9 cellular contexts compared by ENCODE assay signal in genomic region chr18:26458526-26459232, GRCh38.
A peak's percentile ranks its signal among the peaks of the same experiment; 100 is the strongest.
DNase-seq lines count a peak whose midpoint lies in the region; ATAC-seq, FAIRE-seq and TF ChIP-seq lines count a peak whose summit lies in the region.
"Had no signal": no experiment of that assay in that cellular context is flagged by ENCODE, and none has a peak within 500 bp of the region (broad histone marks: within the 10 kb centered on the region; RNA-seq: fewer than 3 reads in every experiment).

No MANE protein-coding gene starts in this region.

- no peaks in the 10 kb centered on the region for H3K9me3 ChIP-seq in K562 (replicated peaks; ENCODE audit: control insufficient read depth, insufficient read depth, low read depth, low read length)
- H3K9me3 ChIP-seq in uterus = no peaks in the 10 kb centered on the region

- FAIRE-seq in K562 (lab: Jason Lieb, UNC) = no peak

- H4K20me1 ChIP-seq in K562 (replicated peaks; ENCODE audit: control insufficient read depth, insufficient read depth, low read length) = no peaks in the 10 kb centered on the region

- TF ChIP-seq RAD21 in K562 (CRISPR knock-in tag; conservative IDR thresholded peaks at IDR 0.05 in 1 of 2, IDR thresholded peaks at IDR 0.05 in 1 of 2) = no peak

- TF ChIP-seq POLR2A in K562 (conservative IDR thresholded peaks at IDR 0.05) = no peak
- TF ChIP-seq POLR2A in uterus (IDR thresholded peaks at IDR 0.05) = no peak

- DNase-seq in ELR (ENCODE audit: low read depth) (peak; percentile 78), K562 (ENCODE audit: extremely low read depth in 1 of 4, low spot score in 3 of 4) (no peak), left colon (no peak), GF-D8 (lab: John Stamatoyannopoulos, UW) (no peak), uterus (no peak)
- DNase-seq in stimulated activated CD4-positive, alpha-beta T cell treated with anti-CD3 and anti-CD28 coated beads, Interleukin-4, amount 100 ng/mL, for 24 hours = no peak

- TF ChIP-seq CTCF in K562 (IDR thresholded peaks at IDR 0.05 in 2 of 3, conservative IDR thresholded peaks at IDR 0.05 in 1 of 3; ENCODE audit: insufficient read depth in 2 of 3, low read depth in 1 of 3, low read length in 3 of 3) (no peak), uterus (IDR thresholded peaks at IDR 0.05) (no peak)

- no TSS peak for BruUV-seq in K562 (replicated peaks; lab: Mats Ljungman, UMichigan)

- no peak overlapping the region for H3K9ac ChIP-seq in K562 (ENCODE audit: insufficient read depth in 1 of 2, low read depth in 2 of 2, low read length in 2 of 2)

- H3K36me3 ChIP-seq in K562 (ENCODE audit: control insufficient read depth, insufficient read depth, low read length) = no peaks in the 10 kb centered on the region
- no peaks in the 10 kb centered on the region for H3K36me3 ChIP-seq in uterus

- no peak overlapping the region for H2AFZ ChIP-seq in K562 (ENCODE audit: low read depth, low read length)

- H3K4me2 ChIP-seq in K562 (ENCODE audit: insufficient read depth, low read length) = no peak overlapping the region

- intact Hi-C loops in K562 (cut with micrococcal nuclease) = loop anchor here (5.0 to 10.0 kb wide), 2 partner anchors 154 to 189 kb away; no protein-coding TSS in a partner anchor
- intact Hi-C loops in left colon (cut with DNase I, micrococcal nuclease) = no loop called here
- intact Hi-C loops in uterus (cut with DNase I; ENCODE audit: low total_unique reads) = no loop called here

- POLR2A ChIA-PET in K562 (lab: Yijun Ruan, JAX) = interaction anchor here (0.5 to 1.5 kb wide), 3 partner anchors 18 to 1470 kb away, joined by 3 to 4 read pairs (median 3); no protein-coding TSS in a partner anchor

- WGBS in K562 (ENCODE audit: insufficient coverage, low coverage, missing lambda C conversion rate) = 1% methylated on average over 9 of the region's 9 CpGs

- TF ChIP-seq EP300 in K562 (IDR thresholded peaks at IDR 0.05; ENCODE audit: low read length) = no peak

- in situ Hi-C loops in K562 (cut with MboI) = no loop called here

- no peak overlapping the region for H3K4me3 ChIP-seq in K562
- no peak overlapping the region for H3K4me3 ChIP-seq in uterus
- H3K4me3 ChIP-seq: cardiac muscle cell had no signal

- ATAC-seq in GM21381 (IDR thresholded peaks at IDR 0.05; ENCODE audit: unreplicated experiment) = peak; percentile 45
- peak; percentile 50 for ATAC-seq in HG03571 (IDR thresholded peaks at IDR 0.05; ENCODE audit: unreplicated experiment)
- peak; percentile 9; the same call in 2 of the 3 replicates for ATAC-seq in K562
- ATAC-seq in left colon = no peak

- no peaks in the 10 kb centered on the region for H3K79me2 ChIP-seq in K562 (ENCODE audit: control insufficient read depth, insufficient read depth, low read length)

- H3K4me1 ChIP-seq in K562 (replicated peaks in 1 of 2; ENCODE audit: control insufficient read depth in 2 of 2, insufficient read depth in 2 of 2, low read length in 2 of 2) = peaks cover 0 to 3% of the 10 kb centered on the region in 2 experiments; a peak in 1 of 5 replicates
- no peaks in the 10 kb centered on the region for H3K4me1 ChIP-seq in uterus

- CTCF ChIA-PET in K562 (lab: Yijun Ruan, JAX; ENCODE audit: low intra/inter-chr PET ratio) = no interaction called here

- H3K9me1 ChIP-seq in K562 (ENCODE audit: control insufficient read depth, insufficient read depth, low read length) = no peaks in the 10 kb centered on the region

- H3K27ac ChIP-seq in K562 (ENCODE audit: extremely low read depth, low read depth, low read length) (no peak overlapping the region), uterus (no peak overlapping the region)
- H3K27ac ChIP-seq: cardiac muscle cell had no signal

- H3K27me3 ChIP-seq in K562 (ENCODE audit: control insufficient read depth in 2 of 2, insufficient read depth in 2 of 2, low read length in 2 of 2) (peaks cover 5 to 33% of the 10 kb centered on the region in 2 experiments; a peak in 2 of 5 replicates), uterus (no peaks in the 10 kb centered on the region)
- H3K27me3 ChIP-seq: cardiac muscle cell had no signal

TF ChIP-seq in K562, 482 proteins besides CTCF, POLR2A, EP300 and RAD21:
- TF ChIP-seq ZBTB17 (CRISPR knock-in tag; IDR thresholded peaks at IDR 0.05) (no peak), ZNF263 (CRISPR knock-in tag; IDR thresholded peaks at IDR 0.05; ENCODE audit: borderline replicate concordance) (no peak)
